ENCODE assay signal across 1 cellular context in genomic region chr13:25218011-25218410, GRCh38.
TF ChIP-seq lines count a peak whose summit lies in the region.

No MANE protein-coding gene starts in this region.

TF ChIP-seq in GM12878, 131 proteins besides CTCF, POLR2A, EP300 and RAD21 (continued from another document):
- TF ChIP-seq GABPA (IDR thresholded peaks at IDR 0.05; ENCODE audit: low read depth) (no peak), PRDM15 (CRISPR knock-in tag; IDR thresholded peaks at IDR 0.05) (no peak)
TF ChIP-seq in GM12878: peak in this region for 0.
